Comparison of ENCODE assay signal across 22 cellular contexts in the genomic region with DNA sequence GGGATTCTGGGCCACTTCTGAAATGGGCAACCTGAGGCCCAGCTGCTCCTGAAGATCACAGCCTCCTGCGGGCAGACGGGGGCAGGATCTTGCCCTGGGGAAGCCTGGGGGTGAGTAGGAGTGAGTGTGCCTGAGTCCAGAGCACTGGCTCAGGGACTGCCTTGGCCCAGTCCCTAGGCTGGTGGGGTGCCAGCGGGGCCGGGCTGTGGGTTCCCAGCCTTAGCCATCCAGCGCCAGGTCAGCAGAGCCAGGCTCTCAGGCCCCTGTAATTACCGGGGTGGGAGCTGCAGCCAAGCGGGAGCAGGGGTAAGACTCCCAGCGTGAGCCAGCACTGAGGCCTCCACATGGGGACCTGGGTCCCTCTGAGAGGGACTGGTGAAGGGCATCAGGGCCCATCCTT. TPM values are rescaled to one million over a fixed set of nuclear protein-coding genes. Genes with fewer than 3 reads are reported as not detected.
A peak's percentile ranks its signal among the peaks of the same experiment; 100 is the strongest.
DNase-seq lines count a peak whose midpoint lies in the region; ATAC-seq and TF ChIP-seq lines count a peak whose summit lies in the region.
"Had no signal": no experiment of that assay in that cellular context is flagged by ENCODE, and none has a peak within 500 bp of the region (broad histone marks: within the 10 kb centered on the region; RNA-seq: fewer than 3 reads in every experiment).

No MANE protein-coding gene starts in this region.

- H3K27me3 ChIP-seq in heart left ventricle = no peaks in the 10 kb centered on the region
- peaks cover 0 to 27% (median 0%) of the 10 kb centered on the region in 3 donors for H3K27me3 ChIP-seq in stomach

- H3K4me3 ChIP-seq in heart left ventricle = no peak overlapping the region
- no peak overlapping the region for H3K4me3 ChIP-seq in stomach
- H3K4me3 ChIP-seq: GM23338, HAP-1 had no signal

- H3K9me3 ChIP-seq in heart left ventricle (no peaks in the 10 kb centered on the region), stomach (no peaks in the 10 kb centered on the region)
- H3K9me3 ChIP-seq: HAP-1 had no signal

- H3K27ac ChIP-seq in angular gyrus (ENCODE audit: low read depth, low read length) (peak overlapping the region; percentile 22), heart left ventricle (peak overlapping the region in 4 of 12 donors; percentile 8 to 41 (median 31)), stomach (peak overlapping the region in 4 of 5 donors; percentile 4 to 90 (median 51))

- TF ChIP-seq CTCF in heart left ventricle (IDR thresholded peaks at IDR 0.05) (no peak), stomach (IDR thresholded peaks at IDR 0.05) (no peak)

- WGBS in heart left ventricle, 4 donors = 52 to 78% (median 73%) methylated on average over 7 to 8 of the region's 8 CpGs
- WGBS in stomach, 5 donors = 20 to 79% (median 75%) methylated on average over 1 to 8 of the region's 8 CpGs

- TF ChIP-seq EP300 in stomach (IDR thresholded peaks at IDR 0.05) = no peak

- H3K36me3 ChIP-seq in heart left ventricle (no peaks in the 10 kb centered on the region), stomach (peaks cover 0 to 5% (median 0%) of the 10 kb centered on the region in 4 donors)
- H3K36me3 ChIP-seq: HAP-1 had no signal

- DNase-seq in heart left ventricle = peak in 1 of 5 donors; percentile 79
- peak; percentile 36 for DNase-seq in medulla oblongata (ENCODE audit: extremely low spot score)
- DNase-seq in stomach = no peak
- DNase-seq in GM19238 (ENCODE audit: insufficient read length, low spot score) = no peak
- no peak for DNase-seq in OCI-M2 (lab: John Stamatoyannopoulos, UW; ENCODE audit: unreplicated experiment)
- DNase-seq: CD4-positive, CD25-positive, alpha-beta regulatory T cell; COR-L47; DMS79 treated with DMSO at 0.1 percent for 48 hours; Karpas-422; NCI-H1417; NCI-H1694 treated with DMSO at 0.1 percent for 48 hours; NCI-H2081 treated with DMSO at 0.1 percent for 48 hours; NCI-H2171 treated with DMSO at 0.1 percent for 48 hours; NCI-H526; SHP77 treated with DMSO at 0.1 percent for 48 hours had no signal

- ATAC-seq in heart left ventricle = peak; percentile 35 to 64 (median 57)
- ATAC-seq in GM21515 (IDR thresholded peaks at IDR 0.05; ENCODE audit: unreplicated experiment) = no peak
- ATAC-seq: GM23338 had no signal

- intact Hi-C loops in heart left ventricle (cut with DNase I) = loop anchor here in 3 of 10 donors (10.0 kb wide), 1 partner anchor 82 kb away; no protein-coding TSS in a partner anchor
- intact Hi-C loops in stomach (cut with DNase I; ENCODE audit: low total_unique reads) = no loop called here

- TF ChIP-seq POLR2A in heart left ventricle (IDR thresholded peaks at IDR 0.05) = no peak
- no peak for TF ChIP-seq POLR2A in stomach (IDR thresholded peaks at IDR 0.05)

- peaks cover 5 to 94% (median 61%) of the 10 kb centered on the region in 12 donors for H3K4me1 ChIP-seq in heart left ventricle
- H3K4me1 ChIP-seq in stomach = peaks cover 46 to 88% (median 66%) of the 10 kb centered on the region in 4 donors
- H3K4me1 ChIP-seq: HAP-1 had no signal

RNA-seq across cellular contexts. Expression of gene SPNS2, which starts 8.2 kb away (rescaled TPM):
- total RNA-seq in heart left ventricle = 10 to 100 TPM in 7 of 9 donors, 1 to 10 TPM in 2; 6.4 to 20.4 (median 11.4) TPM
- polyA plus RNA-seq in heart left ventricle = 10 to 100 TPM; 13.7 to 22.0 TPM
- total RNA-seq in stomach = 10 to 100 TPM in 4 of 5 donors, 1 to 10 TPM in 1; 4.1 to 67.7 (median 27.7) TPM
- polyA plus RNA-seq in stomach = 10 to 100 TPM; 13.7 to 30.0 (median 20.3) TPM
- total RNA-seq: MCF 10A had no signal
- polyA plus RNA-seq: BJ; CD4-positive, CD25-positive, alpha-beta regulatory T cell had no signal

RNA-seq across cellular contexts. Expression of gene MYBBP1A, which starts 48.3 kb away (rescaled TPM):
- total RNA-seq in heart left ventricle (10 to 100 TPM; 17.4 to 34.8 (median 24.4) TPM), stomach (100 to 1,000 TPM in 2 of 5 donors, 10 to 100 TPM in 3; 38.6 to 237 (median 73.2) TPM)
- polyA plus RNA-seq in heart left ventricle (10 to 100 TPM; 15.5 to 27.8 TPM), stomach (10 to 100 TPM; 14.1 to 32.2 (median 21.5) TPM)

RNA-seq across cellular contexts. Expression of gene GGT6, which starts 53.5 kb away (rescaled TPM):
- total RNA-seq in heart left ventricle (not detected), stomach (100 to 1,000 TPM in 1 of 5 donors, 10 to 100 TPM in 3, 1 to 10 TPM in 1; 5.8 to 147 (median 11.6) TPM)
- polyA plus RNA-seq in heart left ventricle (not detected), stomach (10 to 100 TPM in 2 of 3 donors, 1 to 10 TPM in 1; 4.4 to 22.2 (median 18.8) TPM)
- total RNA-seq: CD4-positive, CD25-positive, alpha-beta regulatory T cell; MCF 10A; OCI-LY7 had no signal
- polyA plus RNA-seq: BJ; CD4-positive, CD25-positive, alpha-beta regulatory T cell; GM23338 had no signal

Comparison
In these comparisons a context has a peak if more than half of its experiments do, and no peak if none do; other contexts are left out.
1. RNA of gene GGT6, which starts 53.5 kb away (total RNA-seq): 5.8 to 147 TPM in stomach; not detected in heart left ventricle; every median in the first group is over 4 times any median in the second.